1 cellular context compared by ENCODE assay signal in genomic region chr16:68040506-68041288, GRCh38.
TF ChIP-seq lines count a peak whose summit lies in the region.

No MANE protein-coding gene starts in this region.

TF ChIP-seq in HepG2, 621 proteins besides CTCF, POLR2A, EP300 and RAD21 (continued from another document):
- TF ChIP-seq PRDM10 (CRISPR knock-in tag; IDR thresholded peaks at IDR 0.05; ENCODE audit: low read depth) (no peak), NONO (IDR thresholded peaks at IDR 0.05) (no peak), NONO (CRISPR knock-in tag; conservative IDR thresholded peaks at IDR 0.05) (no peak; the same call in 1 of the 2 replicates), ZNF138 (CRISPR knock-in tag; IDR thresholded peaks at IDR 0.05; ENCODE audit: low read depth) (no peak), RFX3 (CRISPR knock-in tag; IDR thresholded peaks at IDR 0.05) (no peak), ZIK1 (CRISPR knock-in tag; IDR thresholded peaks at IDR 0.05; ENCODE audit: borderline replicate concordance, low read depth) (no peak), ATF7-NPFF (CRISPR knock-in tag; IDR thresholded peaks at IDR 0.05; ENCODE audit: low read depth) (no peak), TRIM24 (CRISPR knock-in tag; IDR thresholded peaks at IDR 0.05) (no peak), ZNF275 (CRISPR knock-in tag; IDR thresholded peaks at IDR 0.05; ENCODE audit: borderline replicate concordance) (no peak), ZBTB20 (CRISPR knock-in tag; IDR thresholded peaks at IDR 0.05; ENCODE audit: borderline replicate concordance, low read depth) (peak; percentile 21; the same call in 1 of the 2 replicates), ZNF782 (CRISPR knock-in tag; IDR thresholded peaks at IDR 0.05; ENCODE audit: borderline replicate concordance) (peak; percentile 61; the same call in 1 of the 2 replicates), U2AF1 (optimal IDR thresholded peaks at IDR 0.05; ENCODE audit: low read depth, low read length) (no peak), CC2D1A (CRISPR knock-in tag; IDR thresholded peaks at IDR 0.05) (no peak), ZNF530 (CRISPR knock-in tag; IDR thresholded peaks at IDR 0.05; ENCODE audit: low read depth) (0 out of 2 replicates have a peak, but pooled peaks have one; percentile 33), ZNF205 (CRISPR knock-in tag; IDR thresholded peaks at IDR 0.05) (0 out of 2 replicates have a peak, but pooled peaks have one; percentile 26), MAF1 (CRISPR knock-in tag; IDR thresholded peaks at IDR 0.05; ENCODE audit: borderline replicate concordance) (no peak), ZBTB40 (IDR thresholded peaks at IDR 0.05) (no peak), ZBTB40 (CRISPR knock-in tag; IDR thresholded peaks at IDR 0.05) (no peak), BRCA1 (CRISPR knock-in tag; IDR thresholded peaks at IDR 0.05) (no peak), MYC (CRISPR knock-in tag; IDR thresholded peaks at IDR 0.05; ENCODE audit: borderline replicate concordance) (peak; percentile 32; the same call in 1 of the 2 replicates)
